8 cellular contexts compared by ENCODE assay signal in genomic region chr6:158816329-158816728, GRCh38. TPM values are rescaled to one million over a fixed set of nuclear protein-coding genes. Genes with fewer than 3 reads are reported as not detected.
DNase-seq lines count a peak whose midpoint lies in the region; ATAC-seq, FAIRE-seq and TF ChIP-seq lines count a peak whose summit lies in the region.

No MANE protein-coding gene starts in this region.

- H3K36me3 ChIP-seq in thymus (ENCODE audit: control insufficient read depth, insufficient read depth): peaks cover 14% of the 10 kb centered on the region

- H3K27ac ChIP-seq in A549 (peak overlapping the region; percentile 98 to 99), thymus (ENCODE audit: low read depth) (no peak overlapping the region)

- no peak for FAIRE-seq in A549 (lab: Jason Lieb, UNC)

- POLR2A ChIA-PET in A549 (lab: Yijun Ruan, JAX): interaction anchor here (2.2 kb wide), 1 partner anchor 54 kb away, joined by 17 read pairs; no protein-coding TSS in a partner anchor

- CTCF ChIA-PET in A549 (lab: Yijun Ruan, JAX): no interaction called here

- H3K9me3 ChIP-seq in A549 (no peaks in the 10 kb centered on the region), thymus (ENCODE audit: control insufficient read depth) (no peaks in the 10 kb centered on the region)

- H3K4me3 ChIP-seq in A549: peak overlapping the region; percentile 90
- H3K4me3 ChIP-seq in WI38 (ENCODE audit: low read depth, low read length): peak overlapping the region; percentile 80
- H3K4me3 ChIP-seq in iPS-11a (ENCODE audit: low read depth, low read length): peak overlapping the region; percentile 87
- peak overlapping the region; percentile 93 for H3K4me3 ChIP-seq in thymus (ENCODE audit: low read length)

- peaks cover 48% of the 10 kb centered on the region for H3K4me1 ChIP-seq in A549
- H3K4me1 ChIP-seq in thymus (ENCODE audit: control insufficient read depth, insufficient read depth, low read length): peaks cover 36% of the 10 kb centered on the region

- peak overlapping the region; percentile 92 for H3K4me2 ChIP-seq in A549

- TF ChIP-seq EP300 in A549 (IDR thresholded peaks at IDR 0.05): no peak

- TF ChIP-seq CTCF in A549 (IDR thresholded peaks at IDR 0.05): no peak
- TF ChIP-seq CTCF in WI38 (IDR thresholded peaks at IDR 0.05; ENCODE audit: low read depth, low read length): no peak

- WGBS in A549 (ENCODE audit: missing lambda C conversion rate): 5% methylated on average over 5 of the region's 5 CpGs
- 88% methylated on average over 5 of the region's 5 CpGs for WGBS in thymus

- DNase-seq in A549 (ENCODE audit: low read depth in 1 of 2, low spot score in 1 of 2) (peak in 1 of 2 experiments; percentile 63), middle frontal gyrus (ENCODE audit: extremely low spot score, low spot score) (no peak)
- DNase-seq in effector CD8-positive, alpha-beta T cell (lab: John Stamatoyannopoulos, UW): no peak

- H3K27me3 ChIP-seq in thymus (ENCODE audit: control insufficient read depth, insufficient read depth): no peaks in the 10 kb centered on the region

- TF ChIP-seq RAD21 in A549 (conservative IDR thresholded peaks at IDR 0.05 in 1 of 2, IDR thresholded peaks at IDR 0.05 in 1 of 2): no peak

- ATAC-seq in A549: no peak
- ATAC-seq in GM21390 (IDR thresholded peaks at IDR 0.05; ENCODE audit: unreplicated experiment): peak; percentile 31
- no peak for ATAC-seq in HG02798 (IDR thresholded peaks at IDR 0.05; ENCODE audit: poor library complexity, unreplicated experiment)

- no peak for TF ChIP-seq POLR2A in A549 (IDR thresholded peaks at IDR 0.05; ENCODE audit: low read length)

TF ChIP-seq in A549, 52 proteins besides CTCF, POLR2A, EP300 and RAD21:
- TF ChIP-seq SMC3 (IDR thresholded peaks at IDR 0.05) (no peak), USF2 (IDR thresholded peaks at IDR 0.05) (peak; percentile 62), ESRRA (IDR thresholded peaks at IDR 0.05; ENCODE audit: borderline replicate concordance, low read length) (no peak)

RNA-seq across cellular contexts. Expression of gene EZR, which starts 2.8 kb away (rescaled TPM):
- polyA plus RNA-seq in A549 (2011; rRNA removed) (207 and 254 TPM in 2 replicates), A549 (2017; fragmentation: RNase III; extraction: RNeasy Plus Mini Kit Qiagen cat#74134 plus additional on column Dnase treatment) (219 to 259 TPM (median 219 TPM) in 3 replicates), thymus (165 TPM)
- polyA plus RNA-seq in A549 (2012; cell fraction: cytosol; rRNA removed): 181 and 208 TPM in 2 replicates
- 283 and 311 TPM in 2 replicates for polyA plus RNA-seq in A549 (2012; cell fraction: nucleus; rRNA removed)
- polyA minus RNA-seq in A549 (2011; rRNA and poly(A)+ RNA removed): 183 and 197 TPM in 2 replicates
